11 cellular contexts compared by ENCODE assay signal in genomic region chr4:92305878-92306520, GRCh38. TPM values are rescaled to one million over a fixed set of nuclear protein-coding genes. Genes with fewer than 3 reads are reported as not detected.
DNase-seq lines count a peak whose midpoint lies in the region; TF ChIP-seq lines count a peak whose summit lies in the region.
"Had no signal": no experiment of that assay in that cellular context is flagged by ENCODE, and none has a peak within 500 bp of the region (broad histone marks: within the 10 kb centered on the region; RNA-seq: fewer than 3 reads in every experiment).

No MANE protein-coding gene starts in this region.

- H3K27ac ChIP-seq in esophagus muscularis mucosa (replicated peaks in 1 of 4) = no peak overlapping the region
- no peak overlapping the region for H3K27ac ChIP-seq in Karpas-422 (ENCODE audit: low read length)

- intact Hi-C loops in esophagus muscularis mucosa (cut with DNase I) = no loop called here

- no peak overlapping the region for H2AFZ ChIP-seq in Karpas-422 (ENCODE audit: low read length)

- H3K9me3 Mint-ChIP-seq in nephron progenitor cell = no peaks in the 10 kb centered on the region
- no peaks in the 10 kb centered on the region for H3K9me3 Mint-ChIP-seq in activated CD4-positive, alpha-beta T cell treated with anti-CD3 and anti-CD28 coated beads, Interleukin-2, amount 10 ng/mL, durations not matched to agents 7 days and 5 days

- TF ChIP-seq EP300 in esophagus muscularis mucosa (IDR thresholded peaks at IDR 0.05) = no peak

- H3K4me2 ChIP-seq in Karpas-422 (ENCODE audit: low read depth, low read length, poor library complexity, severe bottlenecking) = no peak overlapping the region

- H3K27me3 Mint-ChIP-seq in nephron progenitor cell (ENCODE audit: low read depth, poor library complexity) = peaks cover 57% of the 10 kb centered on the region
- peaks cover 32% of the 10 kb centered on the region for H3K27me3 Mint-ChIP-seq in activated CD4-positive, alpha-beta T cell treated with anti-CD3 and anti-CD28 coated beads, Interleukin-2, amount 10 ng/mL, durations not matched to agents 7 days and 5 days

- no peak for TF ChIP-seq POLR2A in esophagus muscularis mucosa (IDR thresholded peaks at IDR 0.05; ENCODE audit: low read depth)

- CTCF ChIA-PET in activated CD4-positive, alpha-beta T cell treated with anti-CD3 and anti-CD28 coated beads, Interleukin-2, amount 10 ng/mL, durations not matched to agents 7 days and 5 days (lab: Charles Lee) = no interaction called here

- H3K36me3 ChIP-seq in esophagus muscularis mucosa (no peaks in the 10 kb centered on the region), Karpas-422 (ENCODE audit: insufficient read depth, low read length) (no peaks in the 10 kb centered on the region)

- H3K4me1 ChIP-seq in esophagus muscularis mucosa (peaks cover 23 to 30% (median 28%) of the 10 kb centered on the region in 4 donors), Karpas-422 (ENCODE audit: low read length) (no peaks in the 10 kb centered on the region)
- H3K4me1 ChIP-seq: Caco-2 had no signal

- H3K4me1 Mint-ChIP-seq in nephron progenitor cell = peaks cover 30% of the 10 kb centered on the region
- H3K4me1 Mint-ChIP-seq in activated CD4-positive, alpha-beta T cell treated with anti-CD3 and anti-CD28 coated beads, Interleukin-2, amount 10 ng/mL, durations not matched to agents 7 days and 5 days = peaks cover 6% of the 10 kb centered on the region

- no peak overlapping the region for H3K9ac ChIP-seq in Karpas-422 (ENCODE audit: low read length)

- peak overlapping the region; percentile 88 for H3K4me3 Mint-ChIP-seq in nephron progenitor cell
- H3K4me3 Mint-ChIP-seq in activated CD4-positive, alpha-beta T cell treated with anti-CD3 and anti-CD28 coated beads, Interleukin-2, amount 10 ng/mL, durations not matched to agents 7 days and 5 days = no peak overlapping the region

- no peak overlapping the region for H3K27ac Mint-ChIP-seq in nephron progenitor cell
- no peak overlapping the region for H3K27ac Mint-ChIP-seq in activated CD4-positive, alpha-beta T cell treated with anti-CD3 and anti-CD28 coated beads, Interleukin-2, amount 10 ng/mL, durations not matched to agents 7 days and 5 days

- H3K27me3 ChIP-seq in esophagus muscularis mucosa (peaks cover 0 to 57% (median 12%) of the 10 kb centered on the region in 4 donors), Karpas-422 (ENCODE audit: low read length) (no peaks in the 10 kb centered on the region)

- no peaks in the 10 kb centered on the region for H3K36me3 Mint-ChIP-seq in nephron progenitor cell (ENCODE audit: low read depth)
- H3K36me3 Mint-ChIP-seq in activated CD4-positive, alpha-beta T cell treated with anti-CD3 and anti-CD28 coated beads, Interleukin-2, amount 10 ng/mL, durations not matched to agents 7 days and 5 days (ENCODE audit: low read depth) = no peaks in the 10 kb centered on the region

- POLR2A ChIA-PET in activated CD4-positive, alpha-beta T cell treated with anti-CD3 and anti-CD28 coated beads, Interleukin-2, amount 10 ng/mL, durations not matched to agents 7 days and 5 days (lab: Charles Lee) = no interaction called here

- TF ChIP-seq CTCF in esophagus muscularis mucosa (IDR thresholded peaks at IDR 0.05) = no peak
- no peak for TF ChIP-seq CTCF in nephron progenitor cell (IDR thresholded peaks at IDR 0.05)

- 2% methylated on average over 13 of the region's 15 CpGs for WGBS in esophagus muscularis mucosa

- peak overlapping the region; percentile 40 to 54 (median 41) for H3K4me3 ChIP-seq in esophagus muscularis mucosa
- H3K4me3 ChIP-seq in Karpas-422 (ENCODE audit: low read length) = no peak overlapping the region

- H3K9me2 ChIP-seq in Karpas-422 (replicated peaks; ENCODE audit: insufficient read depth, low read length) = no peaks in the 10 kb centered on the region

- no peaks in the 10 kb centered on the region for H3K79me2 ChIP-seq in Karpas-422 (ENCODE audit: low read length)

- H4K20me1 ChIP-seq in Karpas-422 (ENCODE audit: insufficient read depth, low read depth, low read length) = no peaks in the 10 kb centered on the region

- H3K9me3 ChIP-seq in esophagus muscularis mucosa (no peaks in the 10 kb centered on the region), Karpas-422 (ENCODE audit: low read length) (peaks cover 24% of the 10 kb centered on the region)
- H3K9me3 ChIP-seq: Caco-2 had no signal

- DNase-seq in Ammon's horn (ENCODE audit: low spot score) (peak; percentile 39), NCI-H446 (lab: John Stamatoyannopoulos, UW) (peak; percentile 50 to 75), esophagus muscularis mucosa (ENCODE audit: extremely low spot score) (no peak), nephron progenitor cell (peak; percentile 49), Karpas-422 (no peak), SKM-1 (lab: John Stamatoyannopoulos, UW; ENCODE audit: unreplicated experiment) (no peak)
- no peak for DNase-seq in activated CD4-positive, alpha-beta T cell treated with anti-CD3 and anti-CD28 coated beads, Interleukin-2, amount 10 ng/mL, durations not matched to agents 7 days and 5 days
- no peak for DNase-seq in activated CD4-positive, CD25-positive, alpha-beta regulatory T cell treated with anti-CD3 and anti-CD28 coated beads, Interleukin-2, amount 50 U/mL, for 72 hours
- DNase-seq: Caco-2, NCI-H774 had no signal

RNA-seq across cellular contexts. Expression of gene GRID2, which starts 2.2 kb away (rescaled TPM):
- total RNA-seq in esophagus muscularis mucosa = under 1 TPM in 2 of 4 donors, not detected in 2; 0.06 to 0.17 TPM
- not detected for total RNA-seq in activated CD4-positive, alpha-beta T cell treated with anti-CD3 and anti-CD28 coated beads, Interleukin-2, amount 10 ng/mL, durations not matched to agents 7 days and 5 days
- total RNA-seq in Karpas-422 (2014; rRNA removed; shearing (Covaris generic); ENCODE audit: low replicate concordance) = not detected in 2 replicates
- total RNA-seq: Caco-2, renal cortical epithelial cell had no signal

Comparison
In these comparisons a context has a peak if more than half of its experiments do, and no peak if none do; other contexts are left out.
1. DNase-seq: peak in Ammon's horn (single experiment), NCI-H446 (2 of 2) and nephron progenitor cell (single experiment); none in esophagus muscularis mucosa (single experiment), activated CD4-positive, alpha-beta T cell treated with anti-CD3 and anti-CD28 coated beads, Interleukin-2, amount 10 ng/mL, durations not matched to agents 7 days and 5 days (single experiment), Karpas-422 (single experiment), activated CD4-positive, CD25-positive, alpha-beta regulatory T cell treated with anti-CD3 and anti-CD28 coated beads, Interleukin-2, amount 50 U/mL, for 72 hours (single experiment) and SKM-1 (single experiment).